Comparison of ENCODE assay signal across 1 cellular context in the genomic region with DNA sequence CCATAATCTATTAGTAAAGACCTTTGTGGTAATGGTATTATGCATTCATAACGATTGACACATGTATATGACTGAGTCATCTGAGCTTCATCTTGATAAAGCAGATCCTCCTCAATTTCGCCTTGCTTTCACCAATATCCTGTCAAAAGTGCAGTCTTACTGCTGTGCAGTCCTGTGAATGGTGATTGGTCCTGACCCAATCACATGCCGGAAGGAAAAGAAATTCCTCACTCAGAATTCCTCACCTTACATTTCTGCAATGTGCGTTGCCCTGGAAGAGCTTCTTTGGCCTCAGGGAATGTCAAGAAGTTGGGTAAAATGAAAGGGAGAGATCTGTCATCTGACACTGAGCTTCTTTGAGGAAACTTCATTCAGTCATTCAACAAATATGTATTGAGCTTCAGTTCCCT.
TF ChIP-seq lines count a peak whose summit lies in the region.

No MANE protein-coding gene starts in this region.

TF ChIP-seq in IMR-90, 13 proteins besides CTCF, POLR2A, EP300 and RAD21 (continued from another document):
- TF ChIP-seq, protein P1, sequence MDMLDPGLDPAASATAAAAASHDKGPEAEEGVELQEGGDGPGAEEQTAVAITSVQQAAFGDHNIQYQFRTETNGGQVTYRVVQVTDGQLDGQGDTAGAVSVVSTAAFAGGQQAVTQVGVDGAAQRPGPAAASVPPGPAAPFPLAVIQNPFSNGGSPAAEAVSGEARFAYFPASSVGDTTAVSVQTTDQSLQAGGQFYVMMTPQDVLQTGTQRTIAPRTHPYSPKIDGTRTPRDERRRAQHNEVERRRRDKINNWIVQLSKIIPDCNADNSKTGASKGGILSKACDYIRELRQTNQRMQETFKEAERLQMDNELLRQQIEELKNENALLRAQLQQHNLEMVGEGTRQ (IDR thresholded peaks at IDR 0.05; ENCODE audit: low read depth, low read length), result peak; percentile 46; the same call in 1 of the 2 replicates
